ENCODE assay signal across 8 cellular contexts in genomic region chr1:244652699-244653438, GRCh38. TPM values are rescaled to one million over a fixed set of nuclear protein-coding genes. Genes with fewer than 3 reads are reported as not detected.
DNase-seq lines count a peak whose midpoint lies in the region; ATAC-seq and TF ChIP-seq lines count a peak whose summit lies in the region.

Gene DESI2 (plus strand): TSS chr1:244653126. CDS start chr1:244653314, 188 bp downstream.

- peak within 1 kb of the TSS; percentile 82 for H3K4me3 Mint-ChIP-seq in T-helper 1 cell treated with Interleukin-12 subunit alpha and Interleukin-12 subunit beta and Interleukin-4 antibody, amounts not matched to agents 30 μg/mL and 1 μg/mL, for 36 hours
- H3K4me3 Mint-ChIP-seq in progenitor cell of endocrine pancreas (ENCODE audit: low read depth) = peak within 1 kb of the TSS; percentile 81

- peak; percentile 99 for DNase-seq in NCI-H1694 (lab: John Stamatoyannopoulos, UW)
- peak; percentile 99 for DNase-seq in amniotic stem cell (lab: John Stamatoyannopoulos, UW)
- peak; percentile 99 for DNase-seq in left ventricle myocardium inferior
- peak; percentile 95 for DNase-seq in progenitor cell of endocrine pancreas (ENCODE audit: low spot score, unreplicated experiment)
- DNase-seq in ureter (ENCODE audit: low spot score) = peak; percentile 99

- TF ChIP-seq POLR2A in GM15510 (IDR thresholded peaks at IDR 0.05; ENCODE audit: borderline replicate concordance, extremely low read depth, insufficient read length) = peak; percentile 99

- H3K36me3 ChIP-seq in left ventricle myocardium inferior = no peaks in the 10 kb centered on the region

- H3K4me1 ChIP-seq in left ventricle myocardium inferior = peaks cover 56% of the 10 kb centered on the region

- peak within 1 kb of the TSS; percentile 87 for H3K4me3 ChIP-seq in left ventricle myocardium inferior

- H3K27me3 Mint-ChIP-seq in T-helper 1 cell treated with Interleukin-12 subunit alpha and Interleukin-12 subunit beta and Interleukin-4 antibody, amounts not matched to agents 30 μg/mL and 1 μg/mL, for 36 hours (ENCODE audit: low read depth) = no peaks in the 10 kb centered on the region
- H3K27me3 Mint-ChIP-seq in progenitor cell of endocrine pancreas = peaks cover 11% of the 10 kb centered on the region

- H3K27me3 ChIP-seq in left ventricle myocardium inferior (ENCODE audit: low read depth) = no peaks in the 10 kb centered on the region

- no peaks in the 10 kb centered on the region for H3K9me3 Mint-ChIP-seq in T-helper 1 cell treated with Interleukin-12 subunit alpha and Interleukin-12 subunit beta and Interleukin-4 antibody, amounts not matched to agents 30 μg/mL and 1 μg/mL, for 36 hours
- no peaks in the 10 kb centered on the region for H3K9me3 Mint-ChIP-seq in progenitor cell of endocrine pancreas (ENCODE audit: low read depth)

- H3K27ac Mint-ChIP-seq in T-helper 1 cell treated with Interleukin-12 subunit alpha and Interleukin-12 subunit beta and Interleukin-4 antibody, amounts not matched to agents 30 μg/mL and 1 μg/mL, for 36 hours = peak within 1 kb of the TSS; percentile 81
- H3K27ac Mint-ChIP-seq in progenitor cell of endocrine pancreas = peak within 1 kb of the TSS; percentile 84

- no peaks in the 10 kb centered on the region for H3K9me3 ChIP-seq in left ventricle myocardium inferior (replicated peaks)

- peak; percentile 69 for TF ChIP-seq CTCF in left ventricle myocardium inferior (IDR thresholded peaks at IDR 0.05; ENCODE audit: borderline replicate concordance)
- TF ChIP-seq CTCF in progenitor cell of endocrine pancreas (IDR thresholded peaks at IDR 0.05; ENCODE audit: unreplicated experiment) = peak; percentile 59

- H3K4me1 Mint-ChIP-seq in T-helper 1 cell treated with Interleukin-12 subunit alpha and Interleukin-12 subunit beta and Interleukin-4 antibody, amounts not matched to agents 30 μg/mL and 1 μg/mL, for 36 hours (ENCODE audit: low read depth) = peaks cover 19% of the 10 kb centered on the region
- peaks cover 18% of the 10 kb centered on the region for H3K4me1 Mint-ChIP-seq in progenitor cell of endocrine pancreas (ENCODE audit: low read depth)

- intact Hi-C loops in left ventricle myocardium inferior (cut with micrococcal nuclease) = no loop called here

- peaks cover 11% of the 10 kb centered on the region for H3K36me3 Mint-ChIP-seq in T-helper 1 cell treated with Interleukin-12 subunit alpha and Interleukin-12 subunit beta and Interleukin-4 antibody, amounts not matched to agents 30 μg/mL and 1 μg/mL, for 36 hours (ENCODE audit: low read depth)
- peaks cover 9% of the 10 kb centered on the region for H3K36me3 Mint-ChIP-seq in progenitor cell of endocrine pancreas (ENCODE audit: insufficient read depth)

- peak; percentile 95 for ATAC-seq in HG02885 (IDR thresholded peaks at IDR 0.05; ENCODE audit: poor library complexity, unreplicated experiment)

- peak within 1 kb of the TSS; percentile 98 for H3K27ac ChIP-seq in left ventricle myocardium inferior (replicated peaks)

RNA-seq across cellular contexts. Expression of gene DESI2, which starts in this region (rescaled TPM):
- total RNA-seq in left ventricle myocardium inferior = 22.3 TPM
- 32.7 and 33.0 TPM in 2 replicates for total RNA-seq in progenitor cell of endocrine pancreas
- total RNA-seq in ureter = 22.1 TPM

Comparison
In these comparisons a context has a peak if more than half of its experiments do, and no peak if none do; other contexts are left out.
1. Peak in every context shown above with its lines: DNase-seq, ATAC-seq, H3K4me3 ChIP-seq and H3K27ac ChIP-seq.